In the genomic region with DNA sequence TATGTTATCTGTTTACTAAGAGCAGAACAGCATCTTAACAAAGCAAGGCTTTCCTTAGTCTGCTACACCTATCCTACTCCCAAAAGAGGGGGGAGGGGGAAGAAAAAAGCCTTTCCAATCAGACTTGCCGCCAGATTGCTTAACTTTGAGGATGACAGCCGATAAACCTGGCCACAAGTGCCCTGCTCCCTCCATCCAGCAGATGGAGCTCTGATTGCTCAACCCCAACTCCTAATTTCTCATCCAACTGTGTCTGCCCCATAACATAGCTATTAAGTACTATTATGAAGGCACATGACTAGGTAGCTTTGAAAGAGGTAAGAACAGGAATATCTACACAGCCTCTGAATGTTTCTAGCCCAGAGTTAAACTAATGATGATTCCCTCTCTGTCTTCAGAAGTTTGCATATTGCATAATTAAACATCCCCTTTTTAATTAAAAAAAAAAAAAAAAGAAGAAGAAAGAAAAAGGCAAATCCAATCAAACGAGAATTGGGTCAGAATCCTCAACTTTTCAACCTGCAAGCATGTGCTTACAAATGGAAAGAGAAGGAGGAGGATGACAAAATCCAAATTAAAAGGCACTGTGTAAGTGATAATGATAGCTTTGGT, we compare ENCODE assay signal across 8 cellular contexts.
DNase-seq lines count a peak whose midpoint lies in the region; TF ChIP-seq lines count a peak whose summit lies in the region.

No MANE protein-coding gene starts in this region.

- no peaks in the 10 kb centered on the region for H3K36me3 ChIP-seq in H7 (replicated peaks; ENCODE audit: control insufficient read depth, insufficient read depth, low read length)

- H3K27me3 ChIP-seq in H7 (ENCODE audit: control insufficient read depth, insufficient read depth, low read length), result no peaks in the 10 kb centered on the region

- TF ChIP-seq CTCF in astrocyte of the spinal cord (IDR thresholded peaks at IDR 0.05; ENCODE audit: low read depth, low read length), result peak; percentile 62

- peak; percentile 6 for DNase-seq in stimulated activated CD4-positive, alpha-beta T cell treated with anti-CD3 and anti-CD28 coated beads, Interleukin-4, amount 100 ng/mL, for 24 hours
- no peak for DNase-seq in stimulated activated CD4-positive, alpha-beta T cell treated with anti-CD3 and anti-CD28 coated beads, Interleukin-4, amount 100 ng/mL, for 4 hours
- peak; percentile 73 for DNase-seq in H7
- DNase-seq in MV-4-11 (lab: John Stamatoyannopoulos, UW), result peak; percentile 71
- DNase-seq in astrocyte of the spinal cord (ENCODE audit: low read depth, low spot score), result peak; percentile 2
- peak; percentile 7 to 31 for DNase-seq in lung microvascular endothelial cell (ENCODE audit: low read depth in 2 of 2)
- no peak for DNase-seq in NCI-H1092 (lab: John Stamatoyannopoulos, UW)
- DNase-seq in GF-D8 (lab: John Stamatoyannopoulos, UW), result no peak

- H3K4me3 ChIP-seq in H7 (ENCODE audit: insufficient read depth, low read depth, low read length) (no peak overlapping the region), astrocyte of the spinal cord (ENCODE audit: low read depth, low read length) (no peak overlapping the region)

- in situ Hi-C loops in astrocyte of the spinal cord (cut with HindIII; ENCODE audit: low sequenced_read_pairs), result no loop called here

Comparison
In these comparisons a context has a peak if more than half of its experiments do, and no peak if none do; other contexts are left out.
1. DNase-seq: peak in stimulated activated CD4-positive, alpha-beta T cell treated with anti-CD3 and anti-CD28 coated beads, Interleukin-4, amount 100 ng/mL, for 24 hours (single experiment), H7 (single experiment), MV-4-11 (single experiment), astrocyte of the spinal cord (single experiment) and lung microvascular endothelial cell (2 of 2); none in stimulated activated CD4-positive, alpha-beta T cell treated with anti-CD3 and anti-CD28 coated beads, Interleukin-4, amount 100 ng/mL, for 4 hours (0 of 2), NCI-H1092 (single experiment) and GF-D8 (single experiment).